Comparison of ENCODE assay signal across 8 cellular contexts in genomic region chr6:56850618-56851017, GRCh38.
DNase-seq lines count a peak whose midpoint lies in the region; ATAC-seq and TF ChIP-seq lines count a peak whose summit lies in the region.

No MANE protein-coding gene starts in this region.

- no peak for ATAC-seq in HCT116
- no peak for ATAC-seq in GM18517 (IDR thresholded peaks at IDR 0.05; ENCODE audit: unreplicated experiment)

- H2AFZ ChIP-seq in HCT116 (ENCODE audit: low read depth, low read length, poor library complexity, severe bottlenecking) = no peak overlapping the region
- peak overlapping the region; percentile 82 for H2AFZ ChIP-seq in mammary epithelial cell (ENCODE audit: low read depth, low read length)
- no peak overlapping the region for H2AFZ ChIP-seq in Karpas-422 (ENCODE audit: low read length)

- no peak overlapping the region for H3K4me3 ChIP-seq in HCT116 (replicated peaks in 1 of 2; ENCODE audit: low read depth in 1 of 2, low read length in 2 of 2)
- H3K4me3 ChIP-seq in mammary epithelial cell (replicated peaks in 1 of 3; ENCODE audit: insufficient read depth in 1 of 3, low read depth in 2 of 3, low read length in 3 of 3) = peak overlapping the region; percentile 41 to 51 (median 49)
- H3K4me3 ChIP-seq in stomach smooth muscle (ENCODE audit: low read length in 2 of 2) = peak overlapping the region; percentile 78 to 83
- no peak overlapping the region for H3K4me3 ChIP-seq in Karpas-422 (ENCODE audit: low read length)

- H3K9me3 ChIP-seq in HCT116 (ENCODE audit: control insufficient read depth in 1 of 2, insufficient read depth in 1 of 2, low read depth in 1 of 2, low read length in 2 of 2) (no peaks in the 10 kb centered on the region), mammary epithelial cell (replicated peaks; ENCODE audit: insufficient read depth, low read length) (no peaks in the 10 kb centered on the region), stomach smooth muscle (ENCODE audit: control insufficient read depth in 2 of 2, low read length in 2 of 2) (no peaks in the 10 kb centered on the region), Karpas-422 (ENCODE audit: low read length) (no peaks in the 10 kb centered on the region)

- H3K27ac ChIP-seq in HCT116 (ENCODE audit: low read depth, low read length) (no peak overlapping the region), mammary epithelial cell (ENCODE audit: insufficient read depth, low read depth, low read length) (peak overlapping the region; percentile 30), layer of hippocampus (ENCODE audit: low read depth, low read length) (peak overlapping the region; percentile 69), stomach smooth muscle (ENCODE audit: low read length) (peak overlapping the region; percentile 37), Karpas-422 (ENCODE audit: low read length) (no peak overlapping the region)

- H3K9me2 ChIP-seq in HCT116 (ENCODE audit: insufficient read depth) = no peaks in the 10 kb centered on the region
- no peaks in the 10 kb centered on the region for H3K9me2 ChIP-seq in Karpas-422 (replicated peaks; ENCODE audit: insufficient read depth, low read length)

- H3K79me2 ChIP-seq in HCT116 (ENCODE audit: insufficient read depth, low read length) (peaks cover 37% of the 10 kb centered on the region), mammary epithelial cell (ENCODE audit: insufficient read depth, low read length) (peaks cover 4% of the 10 kb centered on the region), Karpas-422 (ENCODE audit: low read length) (no peaks in the 10 kb centered on the region)

- RAD21 ChIA-PET in HCT116 (lab: Charles Lee; ENCODE audit: low non-redundant PET in 1 of 2, low total read pairs in 2 of 2, uncharacterized antibody in 2 of 2, unreplicated experiment in 2 of 2) = no interaction called here

- WGBS in mammary epithelial cell (ENCODE audit: low coverage, missing lambda C conversion rate) = 45% methylated on average over 4 of the region's 4 CpGs

- H3K4me2 ChIP-seq in HCT116 (ENCODE audit: low read length) (no peak overlapping the region), mammary epithelial cell (ENCODE audit: insufficient read depth, low read depth, low read length) (peak overlapping the region; percentile 76), Karpas-422 (ENCODE audit: low read depth, low read length, poor library complexity, severe bottlenecking) (no peak overlapping the region)

- POLR2A ChIA-PET in HCT116 (lab: Charles Lee) = interaction anchor here (0.8 kb wide), 1 partner anchor 10 kb away, joined by 3 read pairs; no protein-coding TSS in a partner anchor

- CTCF ChIA-PET in HCT116 (lab: Charles Lee) (interaction anchor here (1.0 to 2.7 kb wide), 5 partner anchors 10 to 208 kb away, joined by 3 to 18 read pairs (median 3); no protein-coding TSS in a partner anchor), mammary epithelial cell (lab: Charles Lee; ENCODE audit: low non-redundant PET) (no interaction called here)

- H4K20me1 ChIP-seq in HCT116 (ENCODE audit: insufficient read depth) = no peaks in the 10 kb centered on the region
- no peaks in the 10 kb centered on the region for H4K20me1 ChIP-seq in mammary epithelial cell (ENCODE audit: insufficient read depth, low read length)
- H4K20me1 ChIP-seq in Karpas-422 (ENCODE audit: insufficient read depth, low read depth, low read length) = no peaks in the 10 kb centered on the region

- H3K27me3 ChIP-seq in HCT116 (ENCODE audit: insufficient read depth, low read length) (no peaks in the 10 kb centered on the region), mammary epithelial cell (ENCODE audit: insufficient read depth, low read length) (no peaks in the 10 kb centered on the region), layer of hippocampus (ENCODE audit: control insufficient read depth, insufficient read depth, low read length) (no peaks in the 10 kb centered on the region), stomach smooth muscle (ENCODE audit: control insufficient read depth in 1 of 2, insufficient read depth in 2 of 2, low read length in 2 of 2) (no peaks in the 10 kb centered on the region), Karpas-422 (ENCODE audit: low read length) (no peaks in the 10 kb centered on the region)

- TF ChIP-seq RAD21 in HCT116 (IDR thresholded peaks at IDR 0.05; ENCODE audit: low read depth) = no peak

- intact Hi-C loops in HCT116 (cut with micrococcal nuclease) = no loop called here
- intact Hi-C loops in mammary epithelial cell (cut with micrococcal nuclease) = loop anchor here (1.0 to 2.0 kb wide), 2 partner anchors 139 to 212 kb away; no protein-coding TSS in a partner anchor

- H3K36me3 ChIP-seq in HCT116 (ENCODE audit: control insufficient read depth in 1 of 2, insufficient read depth in 2 of 2, low read length in 2 of 2) = peaks cover 0 to 8% of the 10 kb centered on the region in 2 experiments; a peak in 1 of 4 replicates
- H3K36me3 ChIP-seq in mammary epithelial cell (ENCODE audit: insufficient read depth, low read length) = no peaks in the 10 kb centered on the region
- no peaks in the 10 kb centered on the region for H3K36me3 ChIP-seq in stomach smooth muscle (ENCODE audit: control insufficient read depth in 2 of 2, insufficient read depth in 2 of 2, low read length in 2 of 2)
- H3K36me3 ChIP-seq in Karpas-422 (ENCODE audit: insufficient read depth, low read length) = no peaks in the 10 kb centered on the region

- BruUV-seq in HCT116 (replicated peaks; lab: Mats Ljungman, UMichigan) = TSS peak; percentile 39
- no TSS peak for BruUV-seq in mammary epithelial cell (replicated peaks; lab: Mats Ljungman, UMichigan)

- dilution Hi-C loops in mammary epithelial cell (cut with HindIII; ENCODE audit: low sequenced_read_pairs) = no loop called here

- TF ChIP-seq CTCF in HCT116 (IDR thresholded peaks at IDR 0.05 in 2 of 3, conservative IDR thresholded peaks at IDR 0.05 in 1 of 3; ENCODE audit: borderline replicate concordance in 1 of 3, insufficient read depth in 1 of 3, low read depth in 2 of 3, low read length in 2 of 3) (no peak), mammary epithelial cell (conservative IDR thresholded peaks at IDR 0.05 in 1 of 2, IDR thresholded peaks at IDR 0.05 in 1 of 2; ENCODE audit: extremely low read depth in 1 of 2, insufficient read depth in 1 of 2, low read depth in 1 of 2, low read length in 2 of 2) (no peak)

- H3K4me1 ChIP-seq in HCT116 (ENCODE audit: control insufficient read depth in 1 of 2, insufficient read depth in 2 of 2, low read length in 2 of 2) (peaks cover 46 to 50% of the 10 kb centered on the region in 2 experiments), mammary epithelial cell (ENCODE audit: insufficient read depth, low read length) (peaks cover 25% of the 10 kb centered on the region), stomach smooth muscle (ENCODE audit: control insufficient read depth, insufficient read depth, low read length) (peaks cover 12% of the 10 kb centered on the region), Karpas-422 (ENCODE audit: low read length) (peaks cover 9% of the 10 kb centered on the region)

- in situ Hi-C loops in mammary epithelial cell (cut with MboI; ENCODE audit: low sequenced_read_pairs in 2 of 2) = no loop called here

- DNase-seq in HCT116 (ENCODE audit: low read depth, low spot score) (no peak), mammary epithelial cell (peak; percentile 8), Karpas-422 (no peak), glomerular visceral epithelial cell (ENCODE audit: extremely low spot score) (no peak)
- DNase-seq in stimulated activated naive CD4-positive, alpha-beta T cell (lab: John Stamatoyannopoulos, UW) = no peak

- TF ChIP-seq POLR2A in HCT116 (IDR thresholded peaks at IDR 0.05; ENCODE audit: borderline replicate concordance, extremely low read depth, insufficient read depth, insufficient read length) = no peak

- H3K9ac ChIP-seq in HCT116 (ENCODE audit: low read length) = no peak overlapping the region
- H3K9ac ChIP-seq in mammary epithelial cell (ENCODE audit: insufficient read depth, low read length) = no peak overlapping the region
- peak overlapping the region in 1 of 2 donors; percentile 60 for H3K9ac ChIP-seq in stomach smooth muscle (ENCODE audit: low read length in 2 of 2)
- H3K9ac ChIP-seq in Karpas-422 (ENCODE audit: low read length) = no peak overlapping the region

TF ChIP-seq in HCT116, 20 proteins besides CTCF, POLR2A, EP300 and RAD21:
- no peak for TF ChIP-seq TCF7L2 (IDR thresholded peaks at IDR 0.05; ENCODE audit: borderline replicate concordance, extremely low read depth, insufficient read depth, insufficient read length)
- TF ChIP-seq YY1 (IDR thresholded peaks at IDR 0.05; ENCODE audit: extremely low read depth, insufficient replicate concordance, low read depth, low read length) = no peak
- no peak for TF ChIP-seq EZH2phosphoT487 (IDR thresholded peaks at IDR 0.05; ENCODE audit: borderline replicate concordance)
- no peak for TF ChIP-seq ZFX (IDR thresholded peaks at IDR 0.05)
- no peak for TF ChIP-seq CBX3 (IDR thresholded peaks at IDR 0.05; ENCODE audit: low read depth)
- TF ChIP-seq ZNF274 (IDR thresholded peaks at IDR 0.05; ENCODE audit: low read depth, low read length) = no peak
- no peak for TF ChIP-seq CEBPB (IDR thresholded peaks at IDR 0.05; ENCODE audit: low read depth)
- no peak for TF ChIP-seq POLR2AphosphoS5 (IDR thresholded peaks at IDR 0.05; ENCODE audit: low read depth, low read length)
- no peak for TF ChIP-seq EZH2 (IDR thresholded peaks at IDR 0.05)
- no peak for TF ChIP-seq JUND (IDR thresholded peaks at IDR 0.05)
- TF ChIP-seq, protein P1, sequence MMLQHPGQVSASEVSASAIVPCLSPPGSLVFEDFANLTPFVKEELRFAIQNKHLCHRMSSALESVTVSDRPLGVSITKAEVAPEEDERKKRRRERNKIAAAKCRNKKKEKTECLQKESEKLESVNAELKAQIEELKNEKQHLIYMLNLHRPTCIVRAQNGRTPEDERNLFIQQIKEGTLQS (IDR thresholded peaks at IDR 0.05) = no peak
- no peak for TF ChIP-seq SRF (IDR thresholded peaks at IDR 0.05; ENCODE audit: low read depth)
- TF ChIP-seq EGR1 (IDR thresholded peaks at IDR 0.05; ENCODE audit: low read depth) = no peak
- TF ChIP-seq, protein P2, sequence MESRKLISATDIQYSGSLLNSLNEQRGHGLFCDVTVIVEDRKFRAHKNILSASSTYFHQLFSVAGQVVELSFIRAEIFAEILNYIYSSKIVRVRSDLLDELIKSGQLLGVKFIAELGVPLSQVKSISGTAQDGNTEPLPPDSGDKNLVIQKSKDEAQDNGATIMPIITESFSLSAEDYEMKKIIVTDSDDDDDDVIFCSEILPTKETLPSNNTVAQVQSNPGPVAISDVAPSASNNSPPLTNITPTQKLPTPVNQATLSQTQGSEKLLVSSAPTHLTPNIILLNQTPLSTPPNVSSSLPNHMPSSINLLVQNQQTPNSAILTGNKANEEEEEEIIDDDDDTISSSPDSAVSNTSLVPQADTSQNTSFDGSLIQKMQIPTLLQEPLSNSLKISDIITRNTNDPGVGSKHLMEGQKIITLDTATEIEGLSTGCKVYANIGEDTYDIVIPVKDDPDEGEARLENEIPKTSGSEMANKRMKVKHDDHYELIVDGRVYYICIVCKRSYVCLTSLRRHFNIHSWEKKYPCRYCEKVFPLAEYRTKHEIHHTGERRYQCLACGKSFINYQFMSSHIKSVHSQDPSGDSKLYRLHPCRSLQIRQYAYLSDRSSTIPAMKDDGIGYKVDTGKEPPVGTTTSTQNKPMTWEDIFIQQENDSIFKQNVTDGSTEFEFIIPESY (IDR thresholded peaks at IDR 0.05; ENCODE audit: extremely low read depth, insufficient replicate concordance, low read length) = no peak

Comparison
In these comparisons a context has a peak if more than half of its experiments do, and no peak if none do; other contexts are left out.
1. H3K27ac ChIP-seq: peak in mammary epithelial cell (single experiment), layer of hippocampus (single experiment) and stomach smooth muscle (single experiment); none in HCT116 (single experiment) and Karpas-422 (single experiment).
2. H3K4me3 ChIP-seq: peak in mammary epithelial cell (3 of 3) and stomach smooth muscle (2 of 2); none in HCT116 (0 of 2) and Karpas-422 (single experiment).